ENCODE assay signal across 1 cellular context in the genomic region with DNA sequence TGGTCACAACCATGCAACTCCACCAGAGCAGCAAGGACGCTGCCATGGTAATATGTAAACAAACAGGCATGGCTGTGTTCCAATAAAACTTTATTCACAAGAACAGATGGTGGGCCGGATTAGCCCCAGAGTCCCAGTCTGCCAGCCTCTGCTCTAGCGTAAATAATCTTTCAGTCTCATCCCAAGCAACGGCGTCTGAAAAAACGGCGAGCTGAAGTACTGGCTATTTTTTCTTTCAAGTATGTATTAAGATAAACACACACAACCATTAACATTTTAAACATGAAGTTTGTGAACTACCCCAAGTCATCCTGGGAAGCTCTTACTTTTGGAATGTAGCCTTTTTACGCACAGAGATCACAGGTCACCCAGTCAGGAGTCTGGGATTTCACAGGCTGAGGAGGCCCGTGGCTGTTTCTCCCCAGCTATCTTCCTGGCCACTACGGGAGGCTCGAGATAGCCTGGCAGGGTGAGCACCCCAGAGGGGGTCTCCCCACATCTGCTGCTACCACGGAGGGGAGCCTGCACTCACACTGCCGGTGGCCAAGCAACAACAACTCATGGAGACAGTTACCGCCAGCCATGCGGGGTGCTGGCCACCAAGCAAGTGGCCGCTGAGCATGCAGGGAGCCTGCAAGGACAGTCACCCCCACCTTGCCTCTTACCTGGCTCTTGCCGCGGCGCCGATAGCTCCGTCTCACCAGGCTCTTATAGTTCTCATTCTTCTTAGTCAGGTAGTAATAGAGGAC.
TF ChIP-seq lines count a peak whose summit lies in the region.

No MANE protein-coding gene starts in this region.

TF ChIP-seq in GM23338, 12 proteins besides CTCF, POLR2A, EP300 and RAD21:
- TF ChIP-seq, protein P1, sequence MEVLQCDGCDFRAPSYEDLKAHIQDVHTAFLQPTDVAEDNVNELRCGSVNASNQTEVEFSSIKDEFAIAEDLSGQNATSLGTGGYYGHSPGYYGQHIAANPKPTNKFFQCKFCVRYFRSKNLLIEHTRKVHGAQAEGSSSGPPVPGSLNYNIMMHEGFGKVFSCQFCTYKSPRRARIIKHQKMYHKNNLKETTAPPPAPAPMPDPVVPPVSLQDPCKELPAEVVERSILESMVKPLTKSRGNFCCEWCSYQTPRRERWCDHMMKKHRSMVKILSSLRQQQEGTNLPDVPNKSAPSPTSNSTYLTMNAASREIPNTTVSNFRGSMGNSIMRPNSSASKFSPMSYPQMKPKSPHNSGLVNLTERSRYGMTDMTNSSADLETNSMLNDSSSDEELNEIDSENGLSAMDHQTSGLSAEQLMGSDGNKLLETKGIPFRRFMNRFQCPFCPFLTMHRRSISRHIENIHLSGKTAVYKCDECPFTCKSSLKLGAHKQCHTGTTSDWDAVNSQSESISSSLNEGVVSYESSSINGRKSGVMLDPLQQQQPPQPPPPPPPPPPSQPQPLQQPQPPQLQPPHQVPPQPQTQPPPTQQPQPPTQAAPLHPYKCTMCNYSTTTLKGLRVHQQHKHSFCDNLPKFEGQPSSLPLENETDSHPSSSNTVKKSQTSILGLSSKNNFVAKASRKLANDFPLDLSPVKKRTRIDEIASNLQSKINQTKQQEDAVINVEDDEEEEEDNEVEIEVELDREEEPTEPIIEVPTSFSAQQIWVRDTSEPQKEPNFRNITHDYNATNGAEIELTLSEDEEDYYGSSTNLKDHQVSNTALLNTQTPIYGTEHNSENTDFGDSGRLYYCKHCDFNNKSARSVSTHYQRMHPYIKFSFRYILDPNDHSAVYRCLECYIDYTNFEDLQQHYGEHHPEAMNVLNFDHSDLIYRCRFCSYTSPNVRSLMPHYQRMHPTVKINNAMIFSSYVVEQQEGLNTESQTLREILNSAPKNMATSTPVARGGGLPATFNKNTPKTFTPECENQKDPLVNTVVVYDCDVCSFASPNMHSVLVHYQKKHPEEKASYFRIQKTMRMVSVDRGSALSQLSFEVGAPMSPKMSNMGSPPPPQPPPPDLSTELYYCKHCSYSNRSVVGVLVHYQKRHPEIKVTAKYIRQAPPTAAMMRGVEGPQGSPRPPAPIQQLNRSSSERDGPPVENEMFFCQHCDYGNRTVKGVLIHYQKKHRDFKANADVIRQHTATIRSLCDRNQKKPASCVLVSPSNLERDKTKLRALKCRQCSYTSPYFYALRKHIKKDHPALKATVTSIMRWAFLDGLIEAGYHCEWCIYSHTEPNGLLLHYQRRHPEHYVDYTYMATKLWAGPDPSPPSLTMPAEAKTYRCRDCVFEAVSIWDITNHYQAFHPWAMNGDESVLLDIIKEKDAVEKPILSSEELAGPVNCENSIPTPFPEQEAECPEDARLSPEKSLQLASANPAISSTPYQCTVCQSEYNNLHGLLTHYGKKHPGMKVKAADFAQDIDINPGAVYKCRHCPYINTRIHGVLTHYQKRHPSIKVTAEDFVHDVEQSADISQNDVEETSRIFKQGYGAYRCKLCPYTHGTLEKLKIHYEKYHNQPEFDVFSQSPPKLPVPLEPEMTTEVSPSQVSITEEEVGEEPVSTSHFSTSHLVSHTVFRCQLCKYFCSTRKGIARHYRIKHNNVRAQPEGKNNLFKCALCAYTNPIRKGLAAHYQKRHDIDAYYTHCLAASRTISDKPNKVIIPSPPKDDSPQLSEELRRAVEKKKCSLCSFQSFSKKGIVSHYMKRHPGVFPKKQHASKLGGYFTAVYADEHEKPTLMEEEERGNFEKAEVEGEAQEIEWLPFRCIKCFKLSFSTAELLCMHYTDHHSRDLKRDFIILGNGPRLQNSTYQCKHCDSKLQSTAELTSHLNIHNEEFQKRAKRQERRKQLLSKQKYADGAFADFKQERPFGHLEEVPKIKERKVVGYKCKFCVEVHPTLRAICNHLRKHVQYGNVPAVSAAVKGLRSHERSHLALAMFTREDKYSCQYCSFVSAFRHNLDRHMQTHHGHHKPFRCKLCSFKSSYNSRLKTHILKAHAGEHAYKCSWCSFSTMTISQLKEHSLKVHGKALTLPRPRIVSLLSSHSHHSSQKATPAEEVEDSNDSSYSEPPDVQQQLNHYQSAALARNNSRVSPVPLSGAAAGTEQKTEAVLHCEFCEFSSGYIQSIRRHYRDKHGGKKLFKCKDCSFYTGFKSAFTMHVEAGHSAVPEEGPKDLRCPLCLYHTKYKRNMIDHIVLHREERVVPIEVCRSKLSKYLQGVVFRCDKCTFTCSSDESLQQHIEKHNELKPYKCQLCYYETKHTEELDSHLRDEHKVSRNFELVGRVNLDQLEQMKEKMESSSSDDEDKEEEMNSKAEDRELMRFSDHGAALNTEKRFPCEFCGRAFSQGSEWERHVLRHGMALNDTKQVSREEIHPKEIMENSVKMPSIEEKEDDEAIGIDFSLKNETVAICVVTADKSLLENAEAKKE (CRISPR knock-in tag; IDR thresholded peaks at IDR 0.05) = no peak
- no peak for TF ChIP-seq POLR2AphosphoS5 (IDR thresholded peaks at IDR 0.05; ENCODE audit: low read depth)
- no peak for TF ChIP-seq STAT1 (IDR thresholded peaks at IDR 0.05; ENCODE audit: unreplicated experiment)
- TF ChIP-seq, protein P2, sequence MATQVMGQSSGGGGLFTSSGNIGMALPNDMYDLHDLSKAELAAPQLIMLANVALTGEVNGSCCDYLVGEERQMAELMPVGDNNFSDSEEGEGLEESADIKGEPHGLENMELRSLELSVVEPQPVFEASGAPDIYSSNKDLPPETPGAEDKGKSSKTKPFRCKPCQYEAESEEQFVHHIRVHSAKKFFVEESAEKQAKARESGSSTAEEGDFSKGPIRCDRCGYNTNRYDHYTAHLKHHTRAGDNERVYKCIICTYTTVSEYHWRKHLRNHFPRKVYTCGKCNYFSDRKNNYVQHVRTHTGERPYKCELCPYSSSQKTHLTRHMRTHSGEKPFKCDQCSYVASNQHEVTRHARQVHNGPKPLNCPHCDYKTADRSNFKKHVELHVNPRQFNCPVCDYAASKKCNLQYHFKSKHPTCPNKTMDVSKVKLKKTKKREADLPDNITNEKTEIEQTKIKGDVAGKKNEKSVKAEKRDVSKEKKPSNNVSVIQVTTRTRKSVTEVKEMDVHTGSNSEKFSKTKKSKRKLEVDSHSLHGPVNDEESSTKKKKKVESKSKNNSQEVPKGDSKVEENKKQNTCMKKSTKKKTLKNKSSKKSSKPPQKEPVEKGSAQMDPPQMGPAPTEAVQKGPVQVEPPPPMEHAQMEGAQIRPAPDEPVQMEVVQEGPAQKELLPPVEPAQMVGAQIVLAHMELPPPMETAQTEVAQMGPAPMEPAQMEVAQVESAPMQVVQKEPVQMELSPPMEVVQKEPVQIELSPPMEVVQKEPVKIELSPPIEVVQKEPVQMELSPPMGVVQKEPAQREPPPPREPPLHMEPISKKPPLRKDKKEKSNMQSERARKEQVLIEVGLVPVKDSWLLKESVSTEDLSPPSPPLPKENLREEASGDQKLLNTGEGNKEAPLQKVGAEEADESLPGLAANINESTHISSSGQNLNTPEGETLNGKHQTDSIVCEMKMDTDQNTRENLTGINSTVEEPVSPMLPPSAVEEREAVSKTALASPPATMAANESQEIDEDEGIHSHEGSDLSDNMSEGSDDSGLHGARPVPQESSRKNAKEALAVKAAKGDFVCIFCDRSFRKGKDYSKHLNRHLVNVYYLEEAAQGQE (IDR thresholded peaks at IDR 0.05; ENCODE audit: unreplicated experiment) = no peak
- no peak for TF ChIP-seq ZNF114 (CRISPR knock-in tag; IDR thresholded peaks at IDR 0.05)
- no peak for TF ChIP-seq CREB1 (CRISPR knock-in tag; IDR thresholded peaks at IDR 0.05; ENCODE audit: low read depth)
- TF ChIP-seq EZH2 (IDR thresholded peaks at IDR 0.05; ENCODE audit: low read depth, unreplicated experiment) = no peak
- no peak for TF ChIP-seq NANOG (IDR thresholded peaks at IDR 0.05; ENCODE audit: borderline replicate concordance)
- no peak for TF ChIP-seq ZNF331 (CRISPR knock-in tag; IDR thresholded peaks at IDR 0.05; ENCODE audit: low read depth)
- TF ChIP-seq EZH2phosphoT487 (IDR thresholded peaks at IDR 0.05; ENCODE audit: unreplicated experiment) = no peak
- TF ChIP-seq, protein P3, sequence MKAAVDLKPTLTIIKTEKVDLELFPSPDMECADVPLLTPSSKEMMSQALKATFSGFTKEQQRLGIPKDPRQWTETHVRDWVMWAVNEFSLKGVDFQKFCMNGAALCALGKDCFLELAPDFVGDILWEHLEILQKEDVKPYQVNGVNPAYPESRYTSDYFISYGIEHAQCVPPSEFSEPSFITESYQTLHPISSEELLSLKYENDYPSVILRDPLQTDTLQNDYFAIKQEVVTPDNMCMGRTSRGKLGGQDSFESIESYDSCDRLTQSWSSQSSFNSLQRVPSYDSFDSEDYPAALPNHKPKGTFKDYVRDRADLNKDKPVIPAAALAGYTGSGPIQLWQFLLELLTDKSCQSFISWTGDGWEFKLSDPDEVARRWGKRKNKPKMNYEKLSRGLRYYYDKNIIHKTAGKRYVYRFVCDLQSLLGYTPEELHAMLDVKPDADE (IDR thresholded peaks at IDR 0.05) = no peak
- TF ChIP-seq JUNB (IDR thresholded peaks at IDR 0.05; ENCODE audit: unreplicated experiment) = no peak
